Comparison of ENCODE assay signal across 19 cellular contexts in genomic region chr12:111156304-111156703, GRCh38.
A peak's percentile ranks its signal among the peaks of the same experiment; 100 is the strongest.
DNase-seq lines count a peak whose midpoint lies in the region; ATAC-seq and TF ChIP-seq lines count a peak whose summit lies in the region.
"Had no signal": no experiment of that assay in that cellular context is flagged by ENCODE, and none has a peak within 500 bp of the region (broad histone marks: within the 10 kb centered on the region; RNA-seq: fewer than 3 reads in every experiment).

No MANE protein-coding gene starts in this region.

- H3K27me3 ChIP-seq in CD8-positive, alpha-beta T cell (ENCODE audit: insufficient read depth, low read length): no peaks in the 10 kb centered on the region

- no peaks in the 10 kb centered on the region for H3K9me3 ChIP-seq in CD8-positive, alpha-beta T cell (ENCODE audit: low read length)

- CTCF ChIA-PET in CD8-positive, alpha-beta T cell (lab: Charles Lee): no interaction called here

- intact Hi-C loops in posterior vena cava (cut with DNase I): no loop called here
- intact Hi-C loops in CD8-positive, alpha-beta T cell (cut with DNase I, micrococcal nuclease): no loop called here

- no peak for ATAC-seq in stimulated activated naive CD8-positive, alpha-beta T cell treated with anti-CD3 and anti-CD28 coated beads, Interleukin-15, Interleukin-2, amounts not matched to agents 100 U/mL and 50 U/mL, for 24 hours
- ATAC-seq in CD8-positive, alpha-beta T cell: no peak
- ATAC-seq: K562, Panc1 had no signal

- H3K9me3 Mint-ChIP-seq in CD8-positive, alpha-beta T cell: no peaks in the 10 kb centered on the region

- no peak overlapping the region for H3K4me3 Mint-ChIP-seq in CD8-positive, alpha-beta T cell

- no peak overlapping the region for H3K4me3 ChIP-seq in epithelial cell of esophagus (ENCODE audit: low read length)
- no peak overlapping the region for H3K4me3 ChIP-seq in CD8-positive, alpha-beta T cell (ENCODE audit: low read depth, low read length)
- H3K4me3 ChIP-seq: GM23248, K562 had no signal

- no peaks in the 10 kb centered on the region for H3K36me3 ChIP-seq in CD8-positive, alpha-beta T cell (ENCODE audit: insufficient read depth, low read length)

- H3K27ac ChIP-seq in CD8-positive, alpha-beta T cell (ENCODE audit: low read depth, low read length): no peak overlapping the region
- H3K27ac ChIP-seq: GM23248 had no signal

- H3K27ac Mint-ChIP-seq in CD8-positive, alpha-beta T cell: no peak overlapping the region

- POLR2A ChIA-PET in CD8-positive, alpha-beta T cell (lab: Charles Lee): no interaction called here

- no peaks in the 10 kb centered on the region for H3K4me1 Mint-ChIP-seq in CD8-positive, alpha-beta T cell (ENCODE audit: low read depth)

- H3K27me3 Mint-ChIP-seq in CD8-positive, alpha-beta T cell (ENCODE audit: low read depth): peaks cover 5% of the 10 kb centered on the region

- no peaks in the 10 kb centered on the region for H3K4me1 ChIP-seq in CD8-positive, alpha-beta T cell (ENCODE audit: insufficient read depth, low read length)

- H3K36me3 Mint-ChIP-seq in CD8-positive, alpha-beta T cell: no peaks in the 10 kb centered on the region

- TF ChIP-seq CTCF in epithelial cell of esophagus (IDR thresholded peaks at IDR 0.05; ENCODE audit: insufficient read depth, low read depth, low read length, missing control alignments): peak; percentile 15
- TF ChIP-seq CTCF in CD8-positive, alpha-beta T cell (IDR thresholded peaks at IDR 0.05): no peak

- DNase-seq in HPDE6-E6E7 (ENCODE audit: extremely low spot score) (peak; percentile 42), RPMI8226 (peak; percentile 25), epithelial cell of esophagus (ENCODE audit: low read depth) (peak; percentile 69), posterior vena cava (ENCODE audit: low spot score) (peak; percentile 30), putamen (ENCODE audit: low spot score) (no peak)
- no peak for DNase-seq in stimulated activated naive CD8-positive, alpha-beta T cell treated with anti-CD3 and anti-CD28 coated beads, Interleukin-15, Interleukin-2, amounts not matched to agents 100 U/mL and 50 U/mL, for 24 hours
- no peak for DNase-seq in CD8-positive, alpha-beta T cell
- DNase-seq: ACHN, C1 segment of cervical spinal cord, DMS 273 treated with DMSO at 0.1 percent for 48 hours, GM23248, NCI-H1694 treated with DMSO at 0.1 percent for 48 hours, NCI-H2107, NCI-H345, NCI-H524 treated with DMSO at 0.1 percent for 48 hours, Right ventricle myocardium superior, SW 1271 had no signal

Comparison
In these comparisons a context has a peak if more than half of its experiments do, and no peak if none do; other contexts are left out.
1. DNase-seq: peak in HPDE6-E6E7 (single experiment), RPMI8226 (single experiment), epithelial cell of esophagus (single experiment) and posterior vena cava (single experiment); none in putamen (single experiment), stimulated activated naive CD8-positive, alpha-beta T cell treated with anti-CD3 and anti-CD28 coated beads, Interleukin-15, Interleukin-2, amounts not matched to agents 100 U/mL and 50 U/mL, for 24 hours (single experiment) and CD8-positive, alpha-beta T cell (0 of 7).